In the genomic region with DNA sequence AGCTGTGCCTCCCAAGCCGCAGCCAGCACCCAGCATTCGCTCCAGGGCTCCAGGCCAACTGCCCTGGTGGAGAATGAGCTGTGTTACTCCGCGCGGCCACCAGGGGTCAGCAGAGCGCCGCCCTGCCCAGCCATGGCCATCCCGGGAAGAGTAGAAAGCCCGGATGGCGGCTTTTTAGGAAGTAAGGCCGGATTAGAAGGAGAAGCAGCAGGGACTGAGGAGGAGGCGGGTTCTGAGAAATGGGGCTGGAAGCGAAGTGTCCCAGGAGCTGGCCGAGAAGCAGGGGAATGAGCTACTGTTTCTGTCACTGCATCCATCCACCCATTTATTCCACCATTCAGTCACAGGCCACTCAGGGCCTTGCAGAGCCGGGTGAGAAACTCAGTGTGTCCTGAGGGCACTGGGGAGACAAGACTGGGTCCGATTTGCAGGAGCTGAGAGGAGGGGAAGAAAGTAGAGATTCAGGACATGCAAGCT, we compare ENCODE assay signal across 8 cellular contexts. TPM values are rescaled to one million over a fixed set of nuclear protein-coding genes. Genes with fewer than 3 reads are reported as not detected.
DNase-seq lines count a peak whose midpoint lies in the region; ATAC-seq, FAIRE-seq and TF ChIP-seq lines count a peak whose summit lies in the region.

No MANE protein-coding gene starts in this region.

- POLR2A ChIA-PET in A673 (lab: Charles Lee; ENCODE audit: low non-redundant PET) = interaction anchor here (0.8 kb wide), 1 partner anchor 100 kb away, joined by 3 read pairs; a partner anchor contains a TSS

- peak; percentile 99 for TF ChIP-seq CTCF in A673 (conservative IDR thresholded peaks at IDR 0.05; ENCODE audit: low read depth, low read length)
- peak; percentile 98 for TF ChIP-seq CTCF in cardiac fibroblast (IDR thresholded peaks at IDR 0.05; ENCODE audit: low read depth, low read length)

- no peaks in the 10 kb centered on the region for H3K9me3 ChIP-seq in A673 (ENCODE audit: low read depth, low read length, poor library complexity, severe bottlenecking)

- CTCF ChIA-PET in A673 (lab: Charles Lee) = interaction anchor here (0.6 to 2.2 kb wide), 10 partner anchors 9 to 287 kb away, joined by 3 to 15 read pairs (median 4); no protein-coding TSS in a partner anchor

- intact Hi-C loops in A673 (cut with micrococcal nuclease; ENCODE audit: unreplicated experiment) = loop anchor here (1.0 kb wide), 1 partner anchor 112 kb away; no protein-coding TSS in a partner anchor

- peak; percentile 86 for DNase-seq in A673 (ENCODE audit: low spot score)
- peak; percentile 68 for DNase-seq in GM12892 (ENCODE audit: insufficient read length)
- DNase-seq in NCI-H2171 (lab: John Stamatoyannopoulos, UW) = peak; percentile 57
- peak; percentile 73 to 75 for DNase-seq in cardiac fibroblast (ENCODE audit: low read depth in 2 of 2)
- peak; percentile 82 for DNase-seq in left kidney (ENCODE audit: low read depth, low spot score)
- DNase-seq in stimulated activated CD4-positive, alpha-beta T cell treated with anti-CD3 and anti-CD28 coated beads, Interleukin-2, amount 100 ng/mL, for 48 hours = peak; percentile 70 to 71

- no peaks in the 10 kb centered on the region for H3K27me3 ChIP-seq in A673 (replicated peaks; ENCODE audit: insufficient read depth, low read depth, low read length, poor library complexity)

- no peaks in the 10 kb centered on the region for H3K4me1 ChIP-seq in A673 (ENCODE audit: insufficient read depth, low read length, poor library complexity, severe bottlenecking)

- peak; percentile 68 to 81 for ATAC-seq in activated CD4-positive, CD25-positive, alpha-beta regulatory T cell treated with anti-CD3 and anti-CD28 coated beads, Interleukin-2, amount 50 U/mL, for 24 hours
- no peak for ATAC-seq in HG02981 (IDR thresholded peaks at IDR 0.05; ENCODE audit: unreplicated experiment)

- no peak overlapping the region for H3K4me3 ChIP-seq in A673 (ENCODE audit: low read depth, low read length, poor library complexity, severe bottlenecking)
- H3K4me3 ChIP-seq in cardiac fibroblast (replicated peaks in 1 of 2; ENCODE audit: low read depth in 2 of 2, low read length in 2 of 2) = no peak overlapping the region

- no peaks in the 10 kb centered on the region for H3K36me3 ChIP-seq in A673 (ENCODE audit: insufficient read depth, low read length, poor library complexity, severe bottlenecking)

- H3K27ac ChIP-seq in A673 (ENCODE audit: low read depth, low read length, poor library complexity, severe bottlenecking) = no peak overlapping the region

- TF ChIP-seq POLR2A in GM12892 (IDR thresholded peaks at IDR 0.05; ENCODE audit: low read depth, low read length) = no peak

- FAIRE-seq in GM12892 (lab: Jason Lieb, UNC) = peak; percentile 90

- BruUV-seq in A673 (replicated peaks; lab: Mats Ljungman, UMichigan) = no TSS peak

RNA-seq across cellular contexts. Expression of a gene that starts 6.6 kb away (rescaled TPM):
- 2.1 and 2.4 TPM in 2 replicates for total RNA-seq in A673 (2021)
- polyA plus RNA-seq in GM12892 (2012; ENCODE audit: missing spikeins) = not detected

RNA-seq across cellular contexts. Expression of a gene that starts 35.3 kb away (rescaled TPM):
- total RNA-seq in A673 (2021) = 30.1 and 41.8 TPM in 2 replicates
- polyA plus RNA-seq in GM12892 (2012; ENCODE audit: missing spikeins) = 1.7 TPM
